ENCODE assay signal across 8 cellular contexts in genomic region chr3:11379238-11379823, GRCh38.
DNase-seq lines count a peak whose midpoint lies in the region; FAIRE-seq lines count a peak whose summit lies in the region.

No MANE protein-coding gene starts in this region.

- H3K9me3 ChIP-seq in mesenchymal stem cell (ENCODE audit: control insufficient read depth, low read length) = no peaks in the 10 kb centered on the region

- no peaks in the 10 kb centered on the region for H3K4me1 ChIP-seq in mesenchymal stem cell (ENCODE audit: control insufficient read depth, insufficient read depth, low read depth, low read length)

- no peak overlapping the region for H3K23ac ChIP-seq in mesenchymal stem cell (ENCODE audit: low read length in 2 of 2)

- H3K27me3 ChIP-seq in mesenchymal stem cell (ENCODE audit: control insufficient read depth in 1 of 2, insufficient read depth in 1 of 2, low read length in 2 of 2) = no peaks in the 10 kb centered on the region

- peak overlapping the region; percentile 28 for H3K9ac ChIP-seq in mesenchymal stem cell (ENCODE audit: low read length)

- no peak overlapping the region for H2AFZ ChIP-seq in mesenchymal stem cell (ENCODE audit: low read depth, low read length)

- 49% methylated on average over 2 of the region's 2 CpGs for WGBS in mesenchymal stem cell

- H3K14ac ChIP-seq in mesenchymal stem cell (ENCODE audit: low read length in 2 of 2) = no peak overlapping the region

- H3K4me2 ChIP-seq in mesenchymal stem cell (ENCODE audit: low read length, poor library complexity, severe bottlenecking) = no peak overlapping the region

- no peak overlapping the region for H2BK120ac ChIP-seq in mesenchymal stem cell (ENCODE audit: low read depth, low read length)

- H2BK12ac ChIP-seq in mesenchymal stem cell (ENCODE audit: low read length in 2 of 2) = no peak overlapping the region

- H2AK5ac ChIP-seq in mesenchymal stem cell (ENCODE audit: low read length, severe bottlenecking) = no peak overlapping the region

- FAIRE-seq in GM19239 (lab: Jason Lieb, UNC) = peak; percentile 11

- H2BK15ac ChIP-seq in mesenchymal stem cell (ENCODE audit: low read depth, poor library complexity, severe bottlenecking) = no peak overlapping the region

- H3K27ac ChIP-seq in mesenchymal stem cell (ENCODE audit: low read length, poor library complexity, severe bottlenecking) = no peak overlapping the region

- no peak overlapping the region for H3K4me3 ChIP-seq in mesenchymal stem cell (ENCODE audit: insufficient read depth in 1 of 2, low read depth in 1 of 2, low read length in 2 of 2)

- no peak overlapping the region for H3K4ac ChIP-seq in mesenchymal stem cell (ENCODE audit: low read depth in 1 of 2, low read length in 2 of 2)

- H3K79me1 ChIP-seq in mesenchymal stem cell (replicated peaks; ENCODE audit: low read length, poor library complexity, severe bottlenecking) = peaks cover 7% of the 10 kb centered on the region

- no peak overlapping the region for H2BK5ac ChIP-seq in mesenchymal stem cell (ENCODE audit: low read depth, low read length, poor library complexity, severe bottlenecking)

- H3K18ac ChIP-seq in mesenchymal stem cell (ENCODE audit: low read depth in 1 of 2, low read length in 2 of 2) = no peak overlapping the region

- peaks cover 0 to 16% of the 10 kb centered on the region in 2 experiments for H3K36me3 ChIP-seq in mesenchymal stem cell (ENCODE audit: control insufficient read depth in 1 of 2, insufficient read depth in 2 of 2, low read depth in 1 of 2, low read length in 2 of 2)

- H4K8ac ChIP-seq in mesenchymal stem cell (ENCODE audit: low read length) = no peak overlapping the region

- no peak overlapping the region for H4K91ac ChIP-seq in mesenchymal stem cell (ENCODE audit: low read length)

- DNase-seq in AG08396 (ENCODE audit: low spot score) (peak; percentile 33), GM19239 (ENCODE audit: insufficient read length, low spot score) (no peak), OCI-M1 (lab: John Stamatoyannopoulos, UW) (peak; percentile 83), dermis microvascular lymphatic vessel endothelial cell (ENCODE audit: low read depth in 2 of 2) (peak; percentile 76 to 78), mesenchymal stem cell (peak; percentile 76), COLO829 (ENCODE audit: low spot score) (no peak), iPS-NIHi11 (ENCODE audit: low spot score) (no peak)
- no peak for DNase-seq in effector CD4-positive, alpha-beta T cell

Comparison
In these comparisons a context has a peak if more than half of its experiments do, and no peak if none do; other contexts are left out.
1. DNase-seq: peak in AG08396 (single experiment), OCI-M1 (single experiment), dermis microvascular lymphatic vessel endothelial cell (2 of 2) and mesenchymal stem cell (single experiment); none in GM19239 (single experiment), COLO829 (single experiment), iPS-NIHi11 (single experiment) and effector CD4-positive, alpha-beta T cell (single experiment).